In genomic region chr6:32194388-32194787, GRCh38 we compare ENCODE assay signal across 1 cellular context.
TF ChIP-seq lines count a peak whose summit lies in the region.

No MANE protein-coding gene starts in this region.

TF ChIP-seq in HepG2, 621 proteins besides CTCF, POLR2A, EP300 and RAD21:
- TF ChIP-seq FOXA1 (IDR thresholded peaks at IDR 0.05) (no peak), FOXA1 (CRISPR knock-in tag; IDR thresholded peaks at IDR 0.05) (no peak), RFX3 (CRISPR knock-in tag; IDR thresholded peaks at IDR 0.05) (no peak), FOXO4 (CRISPR knock-in tag; conservative IDR thresholded peaks at IDR 0.05) (no peak), FOSL1 (CRISPR knock-in tag; IDR thresholded peaks at IDR 0.05; ENCODE audit: borderline replicate concordance) (no peak), TFDP2 (CRISPR knock-in tag; IDR thresholded peaks at IDR 0.05) (no peak), FLYWCH1 (CRISPR knock-in tag; IDR thresholded peaks at IDR 0.05) (no peak), MTERF4 (CRISPR knock-in tag; IDR thresholded peaks at IDR 0.05) (no peak), ZIK1 (CRISPR knock-in tag; IDR thresholded peaks at IDR 0.05; ENCODE audit: borderline replicate concordance, low read depth) (no peak), ZNF704 (CRISPR knock-in tag; IDR thresholded peaks at IDR 0.05; ENCODE audit: borderline replicate concordance) (no peak), PBX2 (CRISPR knock-in tag; IDR thresholded peaks at IDR 0.05) (no peak), ZBTB10 (CRISPR knock-in tag; IDR thresholded peaks at IDR 0.05; ENCODE audit: borderline replicate concordance) (no peak), ZNF740 (CRISPR knock-in tag; IDR thresholded peaks at IDR 0.05) (no peak), ZNF142 (CRISPR knock-in tag; IDR thresholded peaks at IDR 0.05) (no peak), ZHX1 (CRISPR knock-in tag; IDR thresholded peaks at IDR 0.05; ENCODE audit: low read depth) (no peak), HOXA5 (CRISPR knock-in tag; IDR thresholded peaks at IDR 0.05) (no peak)
